ENCODE assay signal across 1 cellular context in genomic region chr6:111610548-111611172, GRCh38.
TF ChIP-seq lines count a peak whose summit lies in the region.

No MANE protein-coding gene starts in this region.

TF ChIP-seq in HepG2, 621 proteins besides CTCF, POLR2A, EP300 and RAD21 (continued from another document and continues in another):
- TF ChIP-seq ZNF280D (CRISPR knock-in tag; IDR thresholded peaks at IDR 0.05), result peak; percentile 66; the same call in 1 of the 2 replicates
- TF ChIP-seq MXD3 (CRISPR knock-in tag; IDR thresholded peaks at IDR 0.05), result 0 out of 2 replicates have a peak, but pooled peaks have one; percentile 33
- TF ChIP-seq ISL2 (CRISPR knock-in tag; IDR thresholded peaks at IDR 0.05), result peak; percentile 57; the same call in 1 of the 2 replicates
- TF ChIP-seq ZNF670 (CRISPR knock-in tag; IDR thresholded peaks at IDR 0.05; ENCODE audit: borderline replicate concordance), result peak; percentile 73; the same call in 1 of the 2 replicates
- peak; percentile 47; the same call in 1 of the 2 replicates for TF ChIP-seq ZNF264 (CRISPR knock-in tag; IDR thresholded peaks at IDR 0.05)
- TF ChIP-seq, protein P1, sequence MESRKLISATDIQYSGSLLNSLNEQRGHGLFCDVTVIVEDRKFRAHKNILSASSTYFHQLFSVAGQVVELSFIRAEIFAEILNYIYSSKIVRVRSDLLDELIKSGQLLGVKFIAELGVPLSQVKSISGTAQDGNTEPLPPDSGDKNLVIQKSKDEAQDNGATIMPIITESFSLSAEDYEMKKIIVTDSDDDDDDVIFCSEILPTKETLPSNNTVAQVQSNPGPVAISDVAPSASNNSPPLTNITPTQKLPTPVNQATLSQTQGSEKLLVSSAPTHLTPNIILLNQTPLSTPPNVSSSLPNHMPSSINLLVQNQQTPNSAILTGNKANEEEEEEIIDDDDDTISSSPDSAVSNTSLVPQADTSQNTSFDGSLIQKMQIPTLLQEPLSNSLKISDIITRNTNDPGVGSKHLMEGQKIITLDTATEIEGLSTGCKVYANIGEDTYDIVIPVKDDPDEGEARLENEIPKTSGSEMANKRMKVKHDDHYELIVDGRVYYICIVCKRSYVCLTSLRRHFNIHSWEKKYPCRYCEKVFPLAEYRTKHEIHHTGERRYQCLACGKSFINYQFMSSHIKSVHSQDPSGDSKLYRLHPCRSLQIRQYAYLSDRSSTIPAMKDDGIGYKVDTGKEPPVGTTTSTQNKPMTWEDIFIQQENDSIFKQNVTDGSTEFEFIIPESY (CRISPR knock-in tag; IDR thresholded peaks at IDR 0.05), result peak; percentile 57; the same call in 1 of the 2 replicates
- TF ChIP-seq, protein P2, sequence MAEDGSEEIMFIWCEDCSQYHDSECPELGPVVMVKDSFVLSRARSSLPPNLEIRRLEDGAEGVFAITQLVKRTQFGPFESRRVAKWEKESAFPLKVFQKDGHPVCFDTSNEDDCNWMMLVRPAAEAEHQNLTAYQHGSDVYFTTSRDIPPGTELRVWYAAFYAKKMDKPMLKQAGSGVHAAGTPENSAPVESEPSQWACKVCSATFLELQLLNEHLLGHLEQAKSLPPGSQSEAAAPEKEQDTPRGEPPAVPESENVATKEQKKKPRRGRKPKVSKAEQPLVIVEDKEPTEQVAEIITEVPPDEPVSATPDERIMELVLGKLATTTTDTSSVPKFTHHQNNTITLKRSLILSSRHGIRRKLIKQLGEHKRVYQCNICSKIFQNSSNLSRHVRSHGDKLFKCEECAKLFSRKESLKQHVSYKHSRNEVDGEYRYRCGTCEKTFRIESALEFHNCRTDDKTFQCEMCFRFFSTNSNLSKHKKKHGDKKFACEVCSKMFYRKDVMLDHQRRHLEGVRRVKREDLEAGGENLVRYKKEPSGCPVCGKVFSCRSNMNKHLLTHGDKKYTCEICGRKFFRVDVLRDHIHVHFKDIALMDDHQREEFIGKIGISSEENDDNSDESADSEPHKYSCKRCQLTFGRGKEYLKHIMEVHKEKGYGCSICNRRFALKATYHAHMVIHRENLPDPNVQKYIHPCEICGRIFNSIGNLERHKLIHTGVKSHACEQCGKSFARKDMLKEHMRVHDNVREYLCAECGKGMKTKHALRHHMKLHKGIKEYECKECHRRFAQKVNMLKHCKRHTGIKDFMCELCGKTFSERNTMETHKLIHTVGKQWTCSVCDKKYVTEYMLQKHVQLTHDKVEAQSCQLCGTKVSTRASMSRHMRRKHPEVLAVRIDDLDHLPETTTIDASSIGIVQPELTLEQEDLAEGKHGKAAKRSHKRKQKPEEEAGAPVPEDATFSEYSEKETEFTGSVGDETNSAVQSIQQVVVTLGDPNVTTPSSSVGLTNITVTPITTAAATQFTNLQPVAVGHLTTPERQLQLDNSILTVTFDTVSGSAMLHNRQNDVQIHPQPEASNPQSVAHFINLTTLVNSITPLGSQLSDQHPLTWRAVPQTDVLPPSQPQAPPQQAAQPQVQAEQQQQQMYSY (CRISPR knock-in tag; IDR thresholded peaks at IDR 0.05), result no peak
- peak; percentile 65 for TF ChIP-seq FOXK1 (CRISPR knock-in tag; IDR thresholded peaks at IDR 0.05; ENCODE audit: borderline replicate concordance, low read depth)
- TF ChIP-seq CEBPB (IDR thresholded peaks at IDR 0.05; ENCODE audit: borderline replicate concordance, low read depth, low read length), result peak; percentile 98
- no peak for TF ChIP-seq CBX2 (IDR thresholded peaks at IDR 0.05; ENCODE audit: low read depth, low read length)
- no peak for TF ChIP-seq CBX2 (CRISPR knock-in tag; IDR thresholded peaks at IDR 0.05; ENCODE audit: low read depth)
- no peak for TF ChIP-seq ZNF558 (CRISPR knock-in tag; IDR thresholded peaks at IDR 0.05; ENCODE audit: borderline replicate concordance)
- TF ChIP-seq ADNP (CRISPR knock-in tag; IDR thresholded peaks at IDR 0.05), result no peak
- no peak for TF ChIP-seq SUZ12 (IDR thresholded peaks at IDR 0.05; ENCODE audit: low read depth, low read length)
- peak; percentile 83 for TF ChIP-seq SMAD3 (CRISPR knock-in tag; IDR thresholded peaks at IDR 0.05)
- TF ChIP-seq, protein P3, sequence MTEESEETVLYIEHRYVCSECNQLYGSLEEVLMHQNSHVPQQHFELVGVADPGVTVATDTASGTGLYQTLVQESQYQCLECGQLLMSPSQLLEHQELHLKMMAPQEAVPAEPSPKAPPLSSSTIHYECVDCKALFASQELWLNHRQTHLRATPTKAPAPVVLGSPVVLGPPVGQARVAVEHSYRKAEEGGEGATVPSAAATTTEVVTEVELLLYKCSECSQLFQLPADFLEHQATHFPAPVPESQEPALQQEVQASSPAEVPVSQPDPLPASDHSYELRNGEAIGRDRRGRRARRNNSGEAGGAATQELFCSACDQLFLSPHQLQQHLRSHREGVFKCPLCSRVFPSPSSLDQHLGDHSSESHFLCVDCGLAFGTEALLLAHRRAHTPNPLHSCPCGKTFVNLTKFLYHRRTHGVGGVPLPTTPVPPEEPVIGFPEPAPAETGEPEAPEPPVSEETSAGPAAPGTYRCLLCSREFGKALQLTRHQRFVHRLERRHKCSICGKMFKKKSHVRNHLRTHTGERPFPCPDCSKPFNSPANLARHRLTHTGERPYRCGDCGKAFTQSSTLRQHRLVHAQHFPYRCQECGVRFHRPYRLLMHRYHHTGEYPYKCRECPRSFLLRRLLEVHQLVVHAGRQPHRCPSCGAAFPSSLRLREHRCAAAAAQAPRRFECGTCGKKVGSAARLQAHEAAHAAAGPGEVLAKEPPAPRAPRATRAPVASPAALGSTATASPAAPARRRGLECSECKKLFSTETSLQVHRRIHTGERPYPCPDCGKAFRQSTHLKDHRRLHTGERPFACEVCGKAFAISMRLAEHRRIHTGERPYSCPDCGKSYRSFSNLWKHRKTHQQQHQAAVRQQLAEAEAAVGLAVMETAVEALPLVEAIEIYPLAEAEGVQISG (CRISPR knock-in tag; IDR thresholded peaks at IDR 0.05), result peak; percentile 75
- peak; percentile 50 for TF ChIP-seq GABPB1 (CRISPR knock-in tag; IDR thresholded peaks at IDR 0.05)
- no peak for TF ChIP-seq ZNF207 (IDR thresholded peaks at IDR 0.05; ENCODE audit: borderline replicate concordance)
- TF ChIP-seq, protein P4, sequence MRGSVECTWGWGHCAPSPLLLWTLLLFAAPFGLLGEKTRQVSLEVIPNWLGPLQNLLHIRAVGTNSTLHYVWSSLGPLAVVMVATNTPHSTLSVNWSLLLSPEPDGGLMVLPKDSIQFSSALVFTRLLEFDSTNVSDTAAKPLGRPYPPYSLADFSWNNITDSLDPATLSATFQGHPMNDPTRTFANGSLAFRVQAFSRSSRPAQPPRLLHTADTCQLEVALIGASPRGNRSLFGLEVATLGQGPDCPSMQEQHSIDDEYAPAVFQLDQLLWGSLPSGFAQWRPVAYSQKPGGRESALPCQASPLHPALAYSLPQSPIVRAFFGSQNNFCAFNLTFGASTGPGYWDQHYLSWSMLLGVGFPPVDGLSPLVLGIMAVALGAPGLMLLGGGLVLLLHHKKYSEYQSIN (CRISPR knock-in tag; IDR thresholded peaks at IDR 0.05; ENCODE audit: borderline replicate concordance), result no peak
- no peak for TF ChIP-seq PBX3 (CRISPR knock-in tag; IDR thresholded peaks at IDR 0.05; ENCODE audit: borderline replicate concordance)
- TF ChIP-seq MTERF4 (CRISPR knock-in tag; IDR thresholded peaks at IDR 0.05), result peak; percentile 56; the same call in 1 of the 2 replicates
- TF ChIP-seq, protein P5, sequence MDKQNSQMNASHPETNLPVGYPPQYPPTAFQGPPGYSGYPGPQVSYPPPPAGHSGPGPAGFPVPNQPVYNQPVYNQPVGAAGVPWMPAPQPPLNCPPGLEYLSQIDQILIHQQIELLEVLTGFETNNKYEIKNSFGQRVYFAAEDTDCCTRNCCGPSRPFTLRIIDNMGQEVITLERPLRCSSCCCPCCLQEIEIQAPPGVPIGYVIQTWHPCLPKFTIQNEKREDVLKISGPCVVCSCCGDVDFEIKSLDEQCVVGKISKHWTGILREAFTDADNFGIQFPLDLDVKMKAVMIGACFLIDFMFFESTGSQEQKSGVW (CRISPR knock-in tag; IDR thresholded peaks at IDR 0.05; ENCODE audit: borderline replicate concordance), result no peak
- TF ChIP-seq SIX4 (CRISPR knock-in tag; IDR thresholded peaks at IDR 0.05), result no peak
- peak; percentile 67; the same call in 1 of the 2 replicates for TF ChIP-seq MYC (CRISPR knock-in tag; IDR thresholded peaks at IDR 0.05; ENCODE audit: borderline replicate concordance)
- no peak for TF ChIP-seq SMYD3 (CRISPR knock-in tag; IDR thresholded peaks at IDR 0.05)
- no peak for TF ChIP-seq DMAP1 (CRISPR knock-in tag; IDR thresholded peaks at IDR 0.05)
- TF ChIP-seq ZNF260 (CRISPR knock-in tag; IDR thresholded peaks at IDR 0.05; ENCODE audit: borderline replicate concordance, low read depth), result no peak
- TF ChIP-seq ZNF275 (CRISPR knock-in tag; IDR thresholded peaks at IDR 0.05; ENCODE audit: borderline replicate concordance), result no peak; the same call in 1 of the 2 replicates
- TF ChIP-seq ATF1 (CRISPR knock-in tag; IDR thresholded peaks at IDR 0.05), result no peak
- TF ChIP-seq ZFP1 (CRISPR knock-in tag; IDR thresholded peaks at IDR 0.05), result 0 out of 2 replicates have a peak, but pooled peaks have one; percentile 19
- 0 out of 2 replicates have a peak, but pooled peaks have one; percentile 72 for TF ChIP-seq REPIN1 (CRISPR knock-in tag; IDR thresholded peaks at IDR 0.05; ENCODE audit: borderline replicate concordance, low read depth)
- TF ChIP-seq ZNF773 (CRISPR knock-in tag; IDR thresholded peaks at IDR 0.05; ENCODE audit: borderline replicate concordance), result no peak
- no peak for TF ChIP-seq PCBP2 (optimal IDR thresholded peaks at IDR 0.05; ENCODE audit: low read depth, low read length, poor library complexity, severe bottlenecking)
- peak; percentile 89 for TF ChIP-seq NR2F6 (IDR thresholded peaks at IDR 0.05)
- peak; percentile 92 for TF ChIP-seq NR2F6 (CRISPR knock-in tag; IDR thresholded peaks at IDR 0.05)
- TF ChIP-seq KLF12 (CRISPR knock-in tag; IDR thresholded peaks at IDR 0.05; ENCODE audit: borderline replicate concordance), result peak; percentile 19; the same call in 1 of the 2 replicates
- no peak for TF ChIP-seq HOXD1 (CRISPR knock-in tag; IDR thresholded peaks at IDR 0.05)
- TF ChIP-seq ZNF572 (CRISPR knock-in tag; IDR thresholded peaks at IDR 0.05), result no peak
- peak; percentile 52 for TF ChIP-seq ZNF781 (CRISPR knock-in tag; IDR thresholded peaks at IDR 0.05; ENCODE audit: borderline replicate concordance, not compliant biosample characterization)
- no peak for TF ChIP-seq FOXM1 (CRISPR knock-in tag; IDR thresholded peaks at IDR 0.05)
- peak; percentile 73; the same call in 1 of the 2 replicates for TF ChIP-seq ZNF792 (CRISPR knock-in tag; IDR thresholded peaks at IDR 0.05)
- TF ChIP-seq ZNF138 (CRISPR knock-in tag; IDR thresholded peaks at IDR 0.05; ENCODE audit: low read depth), result no peak
- no peak for TF ChIP-seq ZBTB7A (CRISPR knock-in tag; IDR thresholded peaks at IDR 0.05)
- no peak for TF ChIP-seq ZNF841 (CRISPR knock-in tag; IDR thresholded peaks at IDR 0.05; ENCODE audit: borderline replicate concordance)
- no peak for TF ChIP-seq CENPT (CRISPR knock-in tag; IDR thresholded peaks at IDR 0.05; ENCODE audit: low read depth)
